29 cellular contexts compared by ENCODE assay signal in genomic region chr15:95146476-95146875, GRCh38.
"Had no signal": no experiment of that assay in that cellular context is flagged by ENCODE, and none has a peak within 500 bp of the region (broad histone marks: within the 10 kb centered on the region; RNA-seq: fewer than 3 reads in every experiment).

No MANE protein-coding gene starts in this region.

- H3K4me1 ChIP-seq: colonic mucosa, esophagus muscularis mucosa, esophagus squamous epithelium, foreskin keratinocyte, gastrocnemius medialis, gastroesophageal sphincter, heart left ventricle, heart right ventricle had no signal

- H3K27ac ChIP-seq: colonic mucosa, coronary artery, dorsolateral prefrontal cortex, epithelial cell of prostate, esophagus muscularis mucosa, esophagus squamous epithelium, foreskin keratinocyte, gastrocnemius medialis, gastroesophageal sphincter, heart left ventricle, heart right ventricle, hepatocyte had no signal

- H3K4me3 ChIP-seq: colonic mucosa, coronary artery, dorsolateral prefrontal cortex, esophagus muscularis mucosa, esophagus squamous epithelium, gastrocnemius medialis, gastroesophageal sphincter, heart left ventricle, heart right ventricle, hepatocyte had no signal

- H3K36me3 ChIP-seq: colonic mucosa, esophagus muscularis mucosa, esophagus squamous epithelium, gastrocnemius medialis, gastroesophageal sphincter, heart left ventricle, heart right ventricle had no signal

- H3K9me3 ChIP-seq: colonic mucosa, esophagus muscularis mucosa, esophagus squamous epithelium, gastrocnemius medialis, gastroesophageal sphincter, heart left ventricle had no signal

- H3K79me2 ChIP-seq: hepatocyte had no signal

- H3K4me2 ChIP-seq: hepatocyte had no signal

- H3K4me3 Mint-ChIP-seq: dendritic cell treated with granulocyte-macrophage colony-stimulating factor and Interleukin-4, amounts not matched to agents 40 ng/mL and 50 ng/mL, for 4 days; effector memory CD8-positive, alpha-beta T cell; endodermal cell had no signal

- FAIRE-seq: colon, endometrium, frontal cortex had no signal

- H3K27me3 Mint-ChIP-seq: dendritic cell treated with granulocyte-macrophage colony-stimulating factor and Interleukin-4, amounts not matched to agents 40 ng/mL and 50 ng/mL, for 4 days; effector memory CD8-positive, alpha-beta T cell had no signal

- H3K4me1 Mint-ChIP-seq: endodermal cell had no signal

- ATAC-seq: effector memory CD8-positive, alpha-beta T cell; esophagus mucosa; foreskin keratinocyte; gastrocnemius medialis; gastroesophageal sphincter; heart left ventricle; heart right ventricle had no signal

- H3K27ac Mint-ChIP-seq: dendritic cell treated with granulocyte-macrophage colony-stimulating factor and Interleukin-4, amounts not matched to agents 40 ng/mL and 50 ng/mL, for 4 days; effector memory CD8-positive, alpha-beta T cell; endodermal cell had no signal

- DNase-seq: colonic mucosa; cortex of kidney; dermis blood vessel endothelial cell; effector CD4-positive, alpha-beta T cell; effector CD8-positive, alpha-beta T cell; effector memory CD4-positive, alpha-beta T cell; effector memory CD8-positive, alpha-beta T cell; endodermal cell; erythroblast; esophagus squamous epithelium; foreskin fibroblast; foreskin keratinocyte; foreskin melanocyte; gastrocnemius medialis; glutamatergic neuron; head of caudate nucleus; heart left ventricle; heart right ventricle had no signal

- H2AFZ ChIP-seq: hepatocyte had no signal

- H3K27me3 ChIP-seq: colonic mucosa, esophagus muscularis mucosa, esophagus squamous epithelium, foreskin keratinocyte, gastrocnemius medialis, gastroesophageal sphincter, heart left ventricle, heart right ventricle, hepatocyte had no signal
